ENCODE assay signal across 18 cellular contexts in genomic region chr13:33014291-33014690, GRCh38. TPM values are rescaled to one million over a fixed set of nuclear protein-coding genes. Genes with fewer than 3 reads are reported as not detected.
DNase-seq lines count a peak whose midpoint lies in the region; ATAC-seq, FAIRE-seq and TF ChIP-seq lines count a peak whose summit lies in the region.
"Had no signal": no experiment of that assay in that cellular context is flagged by ENCODE, and none has a peak within 500 bp of the region (broad histone marks: within the 10 kb centered on the region; RNA-seq: fewer than 3 reads in every experiment).

No MANE protein-coding gene starts in this region.

- H3K4me1 ChIP-seq in osteoblast (ENCODE audit: insufficient read depth, low read length) (no peaks in the 10 kb centered on the region), mucosa of descending colon (ENCODE audit: low read depth) (peaks cover 4% of the 10 kb centered on the region)

- ATAC-seq in HG02642 (IDR thresholded peaks at IDR 0.05; ENCODE audit: poor library complexity, unreplicated experiment) (no peak), mucosa of descending colon (no peak)
- ATAC-seq: GM12878, Panc1 had no signal

- H3K9me3 Mint-ChIP-seq in HFFc6, result peaks cover under 1% of the 10 kb centered on the region
- H3K9me3 Mint-ChIP-seq: CD4-positive, alpha-beta T cell had no signal

- H3K4me1 Mint-ChIP-seq in HFFc6 (ENCODE audit: low read depth), result peaks cover 9% of the 10 kb centered on the region

- no peaks in the 10 kb centered on the region for H3K9me3 ChIP-seq in osteoblast (ENCODE audit: low read depth, low read length)
- H3K9me3 ChIP-seq in mucosa of descending colon, result no peaks in the 10 kb centered on the region

- H3K79me2 ChIP-seq in osteoblast (ENCODE audit: insufficient read depth, low read length), result no peaks in the 10 kb centered on the region

- H3K27ac ChIP-seq in osteoblast (ENCODE audit: low read depth, low read length), result no peak overlapping the region

- H3K4me3 ChIP-seq in osteoblast (ENCODE audit: insufficient read depth, low read length) (no peak overlapping the region), mucosa of descending colon (no peak overlapping the region)
- H3K4me3 ChIP-seq: GM12878 had no signal

- H3K27ac Mint-ChIP-seq in HFFc6, result no peak overlapping the region
- H3K27ac Mint-ChIP-seq: CD4-positive, alpha-beta T cell had no signal

- peaks cover 63% of the 10 kb centered on the region for H3K27me3 ChIP-seq in osteoblast (ENCODE audit: insufficient read depth, low read length)

- no peak overlapping the region for H3K4me2 ChIP-seq in osteoblast (ENCODE audit: insufficient read depth, low read length)

- intact Hi-C loops in mucosa of descending colon (cut with DNase I, micrococcal nuclease), result no loop called here

- peaks cover 27% of the 10 kb centered on the region for H3K27me3 Mint-ChIP-seq in HFFc6 (ENCODE audit: insufficient read depth)

- 0 out of 2 replicates have a peak, but pooled peaks cover under 1% of the 10 kb centered on the region for H3K36me3 Mint-ChIP-seq in HFFc6 (ENCODE audit: low read depth)

- no peaks in the 10 kb centered on the region for H4K20me1 ChIP-seq in osteoblast (ENCODE audit: insufficient read depth, low read length)

- no peak overlapping the region for H2AFZ ChIP-seq in osteoblast (ENCODE audit: low read length)

- H3K36me3 ChIP-seq in osteoblast (ENCODE audit: insufficient read depth, low read length), result no peaks in the 10 kb centered on the region
- no peaks in the 10 kb centered on the region for H3K36me3 ChIP-seq in mucosa of descending colon (ENCODE audit: low read depth)

- no peak overlapping the region for H3K4me3 Mint-ChIP-seq in HFFc6
- H3K4me3 Mint-ChIP-seq: CD4-positive, alpha-beta T cell had no signal

- DNase-seq in EH (ENCODE audit: low read depth), result peak; percentile 74
- DNase-seq in HFFc6, result peak; percentile 29
- DNase-seq in osteoblast (ENCODE audit: insufficient read length, low spot score, missing footprints), result peak; percentile 58
- no peak for DNase-seq in DMS153 (lab: John Stamatoyannopoulos, UW)
- DNase-seq in NCI-H2081 (lab: John Stamatoyannopoulos, UW), result no peak
- no peak for DNase-seq in mucosa of descending colon
- DNase-seq: CD4-positive, alpha-beta T cell; GOT3; NCI-H1105 treated with DMSO at 0.1 percent for 48 hours; NCI-H1694 treated with DMSO at 0.1 percent for 48 hours; NCI-H2171; NCI-H510A treated with DMSO at 0.1 percent for 48 hours had no signal

- FAIRE-seq in islet of Langerhans (lab: Jason Lieb, UNC), result peak; percentile 79
- FAIRE-seq: G401.6, GM12878, GM18507 had no signal

- TF ChIP-seq CTCF in HFFc6 (IDR thresholded peaks at IDR 0.05) (no peak), osteoblast (IDR thresholded peaks at IDR 0.05; ENCODE audit: extremely low read depth, low read depth, low read length) (no peak), mucosa of descending colon (IDR thresholded peaks at IDR 0.05) (no peak)

RNA-seq across cellular contexts. Expression of gene KL, which starts 1.9 kb away (rescaled TPM):
- total RNA-seq in HFFc6 (2021; fragmentation: NEBNext Ultra II Directional; extraction: Animal tissue kit (Norgen Biotek cat#: 25700)), result under 1 TPM in 1 of 6 experiments, not detected in 5; 0.07 TPM
- total RNA-seq in osteoblast, result under 0.01 TPM in 1 of 2 replicates, not detected in the other
- 1 to 10 TPM in 1 of 3 donors, under 1 TPM in 2; 0.63 to 6.0 (median 0.84) TPM for total RNA-seq in mucosa of descending colon
- total RNA-seq: CD4-positive, alpha-beta T cell had no signal

Comparison
In these comparisons a context has a peak if more than half of its experiments do, and no peak if none do; other contexts are left out.
1. DNase-seq: peak in EH (single experiment), HFFc6 (single experiment) and osteoblast (single experiment); none in DMS153 (single experiment), NCI-H2081 (0 of 2) and mucosa of descending colon (0 of 3).